13 cellular contexts compared by ENCODE assay signal in the genomic region with DNA sequence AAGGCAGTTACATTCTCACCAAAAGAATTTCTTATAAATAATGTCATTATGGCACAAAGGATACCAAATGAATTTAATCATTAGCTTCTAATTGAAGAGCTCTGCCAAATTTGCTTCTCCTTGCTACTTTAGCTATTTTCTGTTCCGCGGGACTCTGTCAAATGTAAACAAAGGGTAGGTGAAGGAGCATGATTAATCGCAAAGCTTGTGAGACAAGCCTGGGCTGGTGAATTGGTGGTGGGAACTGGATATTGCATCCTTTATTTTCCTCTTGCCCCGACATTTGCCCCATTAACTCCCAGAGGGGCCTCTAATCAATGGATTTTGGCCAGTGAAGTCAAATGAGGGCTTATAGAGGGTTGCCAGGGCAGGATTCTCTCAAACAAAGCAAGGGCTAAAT.
DNase-seq lines count a peak whose midpoint lies in the region; ATAC-seq, FAIRE-seq and TF ChIP-seq lines count a peak whose summit lies in the region.
"Had no signal": no experiment of that assay in that cellular context is flagged by ENCODE, and none has a peak within 500 bp of the region (broad histone marks: within the 10 kb centered on the region; RNA-seq: fewer than 3 reads in every experiment).

No MANE protein-coding gene starts in this region.

- H3K36me3 Mint-ChIP-seq in astrocyte (ENCODE audit: low read depth, unreplicated experiment) = no peaks in the 10 kb centered on the region

- H3K27me3 ChIP-seq in BLaER1 = no peaks in the 10 kb centered on the region
- H3K27me3 ChIP-seq in KMS-11 (ENCODE audit: insufficient read depth, low read depth) = no peaks in the 10 kb centered on the region
- no peaks in the 10 kb centered on the region for H3K27me3 ChIP-seq in astrocyte (ENCODE audit: insufficient read depth, low read length)
- no peaks in the 10 kb centered on the region for H3K27me3 ChIP-seq in right cardiac atrium (ENCODE audit: control insufficient read depth, insufficient read depth)
- H3K27me3 ChIP-seq: tibial artery had no signal

- no peak for FAIRE-seq in astrocyte (lab: Jason Lieb, UNC)

- no peaks in the 10 kb centered on the region for H3K27me3 Mint-ChIP-seq in astrocyte (ENCODE audit: low read depth, unreplicated experiment)

- H3K36me3 ChIP-seq in BLaER1 (no peaks in the 10 kb centered on the region), KMS-11 (ENCODE audit: insufficient read depth) (no peaks in the 10 kb centered on the region), astrocyte (ENCODE audit: insufficient read depth, low read length) (no peaks in the 10 kb centered on the region)
- H3K36me3 ChIP-seq: tibial artery had no signal

- intact Hi-C loops in sciatic nerve (cut with DNase I) = no loop called here
- intact Hi-C loops in right cardiac atrium (cut with DNase I) = no loop called here

- H3K9me3 Mint-ChIP-seq in astrocyte (ENCODE audit: unreplicated experiment) = no peaks in the 10 kb centered on the region

- H3K79me2 ChIP-seq in KMS-11 (ENCODE audit: insufficient read depth, low read depth) (no peaks in the 10 kb centered on the region), astrocyte (ENCODE audit: insufficient read depth, low read length) (no peaks in the 10 kb centered on the region)

- H3K4me3 ChIP-seq in BLaER1 = 0 out of 2 replicates have a peak overlapping the region, but pooled peaks have one; percentile 33
- H3K4me3 ChIP-seq in KMS-11 (IDR thresholded peaks at IDR 0.05; ENCODE audit: insufficient read depth, low read depth, low read length) = no peak overlapping the region
- H3K4me3 ChIP-seq in astrocyte (ENCODE audit: insufficient read depth, low read depth, low read length) = no peak overlapping the region
- no peak overlapping the region for H3K4me3 ChIP-seq in right cardiac atrium (ENCODE audit: low read length)
- H3K4me3 ChIP-seq: tibial artery had no signal

- peaks cover 9% of the 10 kb centered on the region for H3K4me1 Mint-ChIP-seq in astrocyte (ENCODE audit: low read depth, unreplicated experiment)

- no peak overlapping the region for H3K4me3 Mint-ChIP-seq in astrocyte (ENCODE audit: unreplicated experiment)
- H3K4me3 Mint-ChIP-seq: B cell had no signal

- H3K4me1 ChIP-seq in BLaER1 (peaks cover 69% of the 10 kb centered on the region), KMS-11 (ENCODE audit: low read depth, poor library complexity, severe bottlenecking) (peaks cover 27% of the 10 kb centered on the region), astrocyte (ENCODE audit: insufficient read depth, low read length) (peaks cover 6% of the 10 kb centered on the region), right cardiac atrium (ENCODE audit: control insufficient read depth, insufficient read depth, low read length) (no peaks in the 10 kb centered on the region)

- no peak overlapping the region for H3K27ac Mint-ChIP-seq in astrocyte (ENCODE audit: unreplicated experiment)
- H3K27ac Mint-ChIP-seq: B cell had no signal

- H3K27ac ChIP-seq in BLaER1 = peak overlapping the region; percentile 93
- H3K27ac ChIP-seq in KMS-11 = no peak overlapping the region
- no peak overlapping the region for H3K27ac ChIP-seq in astrocyte (ENCODE audit: low read depth, low read length)
- H3K27ac ChIP-seq in right cardiac atrium (ENCODE audit: low read length) = no peak overlapping the region
- H3K27ac ChIP-seq: tibial artery had no signal

- ATAC-seq in left lobe of liver (peak; percentile 47), sciatic nerve (no peak), right cardiac atrium (no peak)

- H3K9me3 ChIP-seq in BLaER1 (peaks cover 20% of the 10 kb centered on the region), astrocyte (ENCODE audit: insufficient read depth, low read depth, low read length) (no peaks in the 10 kb centered on the region), right cardiac atrium (ENCODE audit: control insufficient read depth, low read length) (no peaks in the 10 kb centered on the region)
- H3K9me3 ChIP-seq: tibial artery had no signal

- H3K9ac ChIP-seq in BLaER1 (peak overlapping the region; percentile 71), KMS-11 (no peak overlapping the region), astrocyte (ENCODE audit: low read length) (no peak overlapping the region)

- H4K20me1 ChIP-seq in BLaER1 (no peaks in the 10 kb centered on the region), KMS-11 (ENCODE audit: insufficient read depth) (no peaks in the 10 kb centered on the region), astrocyte (ENCODE audit: insufficient read depth, low read length) (no peaks in the 10 kb centered on the region)

- H2AFZ ChIP-seq in KMS-11 (ENCODE audit: low read depth) (no peak overlapping the region; the same call in 1 of the 2 replicates), astrocyte (ENCODE audit: low read depth, low read length) (peak overlapping the region; percentile 13)

- DNase-seq in astrocyte (ENCODE audit: low read depth) (peak; percentile 41), left lobe of liver (ENCODE audit: low spot score) (no peak), OCI-M2 (lab: John Stamatoyannopoulos, UW; ENCODE audit: unreplicated experiment) (no peak), sciatic nerve (ENCODE audit: low spot score) (no peak), right cardiac atrium (no peak), 8988T (no peak)
- DNase-seq: activated T-cell treated with anti-CD3 and anti-CD28 coated beads for 4 hours, NCI-H2029, SIG-M5, tibial artery had no signal

- WGBS in right cardiac atrium = 51% methylated on average over 4 of the region's 4 CpGs

- no peak for TF ChIP-seq CTCF in KMS-11 (conservative IDR thresholded peaks at IDR 0.05; ENCODE audit: low read depth, low read length)
- peak; percentile 16 for TF ChIP-seq CTCF in astrocyte (IDR thresholded peaks at IDR 0.05; ENCODE audit: insufficient read depth, low read depth, low read length)

- H3K4me2 ChIP-seq in BLaER1 (peak overlapping the region; percentile 88), KMS-11 (peak overlapping the region; percentile 78), astrocyte (ENCODE audit: low read length) (peak overlapping the region; percentile 28)

Comparison
In these comparisons a context has a peak if more than half of its experiments do, and no peak if none do; other contexts are left out.
1. H3K4me2 ChIP-seq: peak in every context shown above with its lines; median percentile 88 in BLaER1; 78 in KMS-11; 28 in astrocyte.